18 cellular contexts compared by ENCODE assay signal in genomic region chr5:148995791-148996190, GRCh38.
DNase-seq lines count a peak whose midpoint lies in the region; ATAC-seq and TF ChIP-seq lines count a peak whose summit lies in the region.
"Had no signal": no experiment of that assay in that cellular context is flagged by ENCODE, and none has a peak within 500 bp of the region (broad histone marks: within the 10 kb centered on the region; RNA-seq: fewer than 3 reads in every experiment).

No MANE protein-coding gene starts in this region.

- no peaks in the 10 kb centered on the region for H3K36me3 ChIP-seq in SJSA1
- no peaks in the 10 kb centered on the region for H3K36me3 ChIP-seq in mucosa of descending colon (ENCODE audit: low read depth)
- no peaks in the 10 kb centered on the region for H3K36me3 ChIP-seq in smooth muscle cell (ENCODE audit: low read depth)
- H3K36me3 ChIP-seq: BE2C had no signal

- H3K36me3 Mint-ChIP-seq in HFFc6 (ENCODE audit: low read depth): 0 out of 2 replicates have a peak, but pooled peaks cover 8% of the 10 kb centered on the region
- H3K36me3 Mint-ChIP-seq: CD4-positive, alpha-beta memory T cell had no signal

- peak overlapping the region; percentile 47; the same call in 1 of the 2 replicates for H3K27ac Mint-ChIP-seq in HFFc6
- H3K27ac Mint-ChIP-seq: CD4-positive, alpha-beta memory T cell had no signal

- 93% methylated on average over 2 of the region's 2 CpGs for WGBS in smooth muscle cell (ENCODE audit: low lambda C conversion rate)

- no peak overlapping the region for H3K4me3 Mint-ChIP-seq in HFFc6
- H3K4me3 Mint-ChIP-seq: CD4-positive, alpha-beta memory T cell; H9 had no signal

- no peaks in the 10 kb centered on the region for H3K79me2 ChIP-seq in smooth muscle cell (ENCODE audit: low read depth)

- no peak overlapping the region for H2AFZ ChIP-seq in smooth muscle cell (ENCODE audit: low read depth)

- H3K4me1 ChIP-seq in SJSA1 (replicated peaks) (peaks cover 28% of the 10 kb centered on the region), mucosa of descending colon (ENCODE audit: low read depth) (peaks cover 5% of the 10 kb centered on the region), smooth muscle cell (ENCODE audit: low read depth) (no peaks in the 10 kb centered on the region)

- H3K9me3 ChIP-seq in SJSA1 (replicated peaks): no peaks in the 10 kb centered on the region; the same call in 1 of the 2 replicates
- H3K9me3 ChIP-seq in mucosa of descending colon: no peaks in the 10 kb centered on the region
- no peaks in the 10 kb centered on the region for H3K9me3 ChIP-seq in smooth muscle cell (replicated peaks; ENCODE audit: low read depth)
- H3K9me3 ChIP-seq: BE2C had no signal

- H3K27me3 ChIP-seq in SJSA1 (replicated peaks) (no peaks in the 10 kb centered on the region), smooth muscle cell (ENCODE audit: low read depth) (peaks cover 24% of the 10 kb centered on the region)
- H3K27me3 ChIP-seq: BE2C had no signal

- ATAC-seq in mucosa of descending colon (peak; percentile 15), GM18502 (IDR thresholded peaks at IDR 0.05; ENCODE audit: poor library complexity, unreplicated experiment) (no peak), GM19023 (IDR thresholded peaks at IDR 0.05; ENCODE audit: unreplicated experiment) (no peak)
- ATAC-seq: K562, Panc1, Right ventricle myocardium inferior had no signal

- intact Hi-C loops in mucosa of descending colon (cut with DNase I, micrococcal nuclease): loop anchor here in 1 of 2 donors (10.0 kb wide), 1 partner anchor 261 kb away; no protein-coding TSS in a partner anchor

- H3F3A ChIP-seq in smooth muscle cell (ENCODE audit: low read depth): no peaks in the 10 kb centered on the region

- H3K4me2 ChIP-seq in smooth muscle cell: peak overlapping the region; percentile 28

- no peak overlapping the region for H3K4me3 ChIP-seq in SJSA1
- no peak overlapping the region for H3K4me3 ChIP-seq in mucosa of descending colon
- no peak overlapping the region for H3K4me3 ChIP-seq in smooth muscle cell
- H3K4me3 ChIP-seq: K562 had no signal

- no peaks in the 10 kb centered on the region for H3K9me3 Mint-ChIP-seq in HFFc6
- H3K9me3 Mint-ChIP-seq: CD4-positive, alpha-beta memory T cell; H9 had no signal

- no peak overlapping the region for H3K9ac ChIP-seq in smooth muscle cell (ENCODE audit: low read depth)

- H3K4me1 Mint-ChIP-seq in HFFc6 (ENCODE audit: low read depth): peaks cover 45% of the 10 kb centered on the region

- no peaks in the 10 kb centered on the region; the same call in 1 of the 2 replicates for H3K27me3 Mint-ChIP-seq in HFFc6 (ENCODE audit: insufficient read depth)

- H3K27ac ChIP-seq in SJSA1 (peak overlapping the region; percentile 78), smooth muscle cell (ENCODE audit: low read depth) (no peak overlapping the region)

- H4K20me1 ChIP-seq in smooth muscle cell (ENCODE audit: low read depth): no peaks in the 10 kb centered on the region

- no peak for TF ChIP-seq CTCF in HFFc6 (IDR thresholded peaks at IDR 0.05)
- no peak for TF ChIP-seq CTCF in mucosa of descending colon (IDR thresholded peaks at IDR 0.05)
- no peak for TF ChIP-seq CTCF in smooth muscle cell (IDR thresholded peaks at IDR 0.05; ENCODE audit: borderline replicate concordance, insufficient read depth, poor library complexity, severe bottlenecking)

- DNase-seq in HFFc6 (no peak), SJSA1 (ENCODE audit: low read depth in 1 of 2, low spot score in 2 of 2) (no peak), mucosa of descending colon (no peak), smooth muscle cell (lab: John Stamatoyannopoulos, UW; ENCODE audit: unreplicated experiment) (no peak), NCI-H187 (lab: John Stamatoyannopoulos, UW) (no peak)
- DNase-seq: BE2C; CD4-positive, alpha-beta memory T cell; DMS79; H9; NCI-H1417 treated with DMSO at 0.1 percent for 48 hours; NCI-H2029 treated with DMSO at 0.1 percent for 48 hours; NCI-H2171 treated with DMSO at 0.1 percent for 48 hours; NCI-H82 had no signal
